ENCODE assay signal across 1 cellular context in the genomic region with DNA sequence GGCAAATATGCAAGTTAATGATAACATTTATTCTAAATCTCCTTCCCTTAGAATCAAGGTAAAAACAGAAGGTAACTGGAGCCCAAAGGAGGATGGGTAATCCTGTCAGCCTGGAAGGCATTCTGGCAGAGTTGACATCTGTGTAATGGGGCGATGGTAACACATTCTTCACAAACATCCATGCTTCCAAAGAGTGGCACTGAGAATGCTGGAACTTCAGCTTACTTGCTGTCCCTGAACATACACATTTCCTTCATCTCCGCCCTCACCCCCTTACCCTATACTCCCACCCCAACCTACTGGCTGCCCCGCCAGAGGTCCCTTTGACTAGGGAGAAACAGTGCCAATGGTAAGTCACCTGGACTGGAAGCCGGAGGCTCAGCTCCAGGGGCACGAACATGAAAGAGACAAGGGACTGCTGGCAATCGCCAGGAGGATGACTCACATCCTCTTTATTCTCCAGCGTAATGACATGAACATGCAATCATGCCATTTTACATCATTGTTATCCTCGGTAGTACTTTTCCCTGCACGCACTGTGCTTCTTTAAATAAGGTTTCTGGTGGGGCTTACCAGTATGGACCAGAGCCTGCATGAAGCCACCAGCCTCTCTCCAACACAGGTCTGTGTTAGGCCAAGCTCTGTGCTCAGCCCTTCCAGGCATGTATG.
TF ChIP-seq lines count a peak whose summit lies in the region.

No MANE protein-coding gene starts in this region.

TF ChIP-seq in SK-N-SH, 30 proteins besides CTCF, POLR2A, EP300 and RAD21 (continued from another document):
- TF ChIP-seq PBX3 (IDR thresholded peaks at IDR 0.05) = peak; percentile 79
- peak; percentile 78 for TF ChIP-seq NFIC (IDR thresholded peaks at IDR 0.05; ENCODE audit: borderline replicate concordance)
- TF ChIP-seq POLR2AphosphoS5 (IDR thresholded peaks at IDR 0.05; ENCODE audit: low read depth, low read length) = no peak
- no peak for TF ChIP-seq RFX5 (IDR thresholded peaks at IDR 0.05; ENCODE audit: low read length)
- TF ChIP-seq, protein P1, sequence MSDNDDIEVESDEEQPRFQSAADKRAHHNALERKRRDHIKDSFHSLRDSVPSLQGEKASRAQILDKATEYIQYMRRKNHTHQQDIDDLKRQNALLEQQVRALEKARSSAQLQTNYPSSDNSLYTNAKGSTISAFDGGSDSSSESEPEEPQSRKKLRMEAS (IDR thresholded peaks at IDR 0.05; ENCODE audit: low read depth) = no peak
- no peak for TF ChIP-seq MEF2A (IDR thresholded peaks at IDR 0.05; ENCODE audit: borderline replicate concordance, low read depth)
- no peak for TF ChIP-seq FOXM1 (IDR thresholded peaks at IDR 0.05; ENCODE audit: low read depth)
